Comparison of ENCODE assay signal across 10 cellular contexts in the genomic region with DNA sequence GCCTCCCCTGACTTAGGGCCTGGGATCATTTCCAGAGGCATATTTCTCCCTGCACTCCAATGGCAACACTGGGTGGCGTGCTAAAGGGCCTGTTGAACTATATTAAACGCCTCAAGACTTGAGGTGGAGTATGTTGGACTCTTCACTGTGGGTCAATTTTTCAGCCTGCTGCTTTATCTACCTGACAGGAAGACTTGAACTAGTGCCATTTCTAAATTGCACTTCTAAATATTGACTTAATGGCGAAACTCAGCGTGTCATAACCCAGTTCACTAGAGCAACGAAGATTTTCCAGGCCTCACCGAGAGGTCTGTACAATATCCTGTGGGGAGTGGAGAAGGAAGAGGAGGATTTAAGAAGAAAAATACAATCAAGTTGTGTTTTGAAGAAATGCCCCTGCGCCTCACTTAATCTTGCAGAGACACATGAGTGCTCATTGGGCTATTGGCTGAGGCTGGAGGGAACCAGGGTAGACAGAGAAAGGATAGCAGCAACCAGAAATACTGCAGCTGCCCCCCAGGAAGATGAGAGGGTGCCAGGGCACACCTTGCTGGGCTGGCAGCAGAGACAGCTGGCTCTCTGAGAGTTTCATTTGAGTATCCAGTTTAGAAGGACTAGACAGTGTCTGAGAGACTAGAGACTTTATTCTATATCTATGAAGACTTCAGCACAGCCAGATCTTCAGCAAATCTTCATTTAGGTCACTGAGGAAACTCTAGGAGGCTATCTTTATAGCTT.
"Had no signal": no experiment of that assay in that cellular context is flagged by ENCODE, and none has a peak within 500 bp of the region (broad histone marks: within the 10 kb centered on the region; RNA-seq: fewer than 3 reads in every experiment).

No MANE protein-coding gene starts in this region.

- H3K4me3 Mint-ChIP-seq: activated CD4-positive, alpha-beta memory T cell treated with anti-CD3 and anti-CD28 coated beads, Interleukin-2, amount 10 ng/mL, durations not matched to agents 7 days and 5 days; activated naive CD8-positive, alpha-beta T cell treated with anti-CD3 and anti-CD28 coated beads, Interleukin-2, amount 50 U/mL, for 24 hours; nephron had no signal

- H3K27ac ChIP-seq: colonic mucosa, tibial artery had no signal

- ATAC-seq: activated naive CD8-positive, alpha-beta T cell treated with anti-CD3 and anti-CD28 coated beads, Interleukin-2, amount 50 U/mL, for 24 hours; gastroesophageal sphincter had no signal

- H3K36me3 ChIP-seq: colonic mucosa, gastroesophageal sphincter, tibial artery had no signal

- H3K27ac Mint-ChIP-seq: activated CD4-positive, alpha-beta memory T cell treated with anti-CD3 and anti-CD28 coated beads, Interleukin-2, amount 10 ng/mL, durations not matched to agents 7 days and 5 days; activated naive CD8-positive, alpha-beta T cell treated with anti-CD3 and anti-CD28 coated beads, Interleukin-2, amount 50 U/mL, for 24 hours; nephron had no signal

- H3K9me3 Mint-ChIP-seq: activated CD4-positive, alpha-beta memory T cell treated with anti-CD3 and anti-CD28 coated beads, Interleukin-2, amount 10 ng/mL, durations not matched to agents 7 days and 5 days; activated naive CD8-positive, alpha-beta T cell treated with anti-CD3 and anti-CD28 coated beads, Interleukin-2, amount 50 U/mL, for 24 hours; nephron had no signal

- H3K9me3 ChIP-seq: colonic mucosa, gastroesophageal sphincter, tibial artery had no signal

- H3K4me1 ChIP-seq: colonic mucosa, tibial artery had no signal

- DNase-seq: activated CD4-positive, alpha-beta memory T cell treated with anti-CD3 and anti-CD28 coated beads, Interleukin-2, amount 10 ng/mL, durations not matched to agents 7 days and 5 days; activated naive CD4-positive, alpha-beta T cell; activated naive CD8-positive, alpha-beta T cell treated with anti-CD3 and anti-CD28 coated beads, Interleukin-2, amount 50 U/mL, for 24 hours; colonic mucosa; effector CD8-positive, alpha-beta T cell; mammary epithelial cell; T-helper 9 cell; tibial artery had no signal

- H3K4me1 Mint-ChIP-seq: activated naive CD8-positive, alpha-beta T cell treated with anti-CD3 and anti-CD28 coated beads, Interleukin-2, amount 50 U/mL, for 24 hours had no signal

- H3K4me3 ChIP-seq: colonic mucosa, gastroesophageal sphincter, tibial artery had no signal

- H3K27me3 ChIP-seq: colonic mucosa, gastroesophageal sphincter, tibial artery had no signal
